Comparison of ENCODE assay signal across 23 cellular contexts in genomic region chr7:7817748-7818147, GRCh38.
DNase-seq lines count a peak whose midpoint lies in the region; ATAC-seq and TF ChIP-seq lines count a peak whose summit lies in the region.
"Had no signal": no experiment of that assay in that cellular context is flagged by ENCODE, and none has a peak within 500 bp of the region (broad histone marks: within the 10 kb centered on the region; RNA-seq: fewer than 3 reads in every experiment).

No MANE protein-coding gene starts in this region.

- H3K9me2 ChIP-seq in Loucy (replicated peaks; ENCODE audit: low read depth, low read length), result no peaks in the 10 kb centered on the region

- no peaks in the 10 kb centered on the region for H3K27me3 ChIP-seq in Loucy (ENCODE audit: insufficient read depth, low read length, poor library complexity, severe bottlenecking)
- H3K27me3 ChIP-seq: adrenal gland had no signal

- no peaks in the 10 kb centered on the region for H3K79me2 ChIP-seq in Loucy (ENCODE audit: insufficient read depth, low read length)

- no peak for DNase-seq in activated T-cell treated with anti-CD3 and anti-CD28 coated beads, Interleukin-2, amount 50 U/mL, for 72 hours
- DNase-seq in activated T-cell treated with anti-CD3 and anti-CD28 coated beads for 4 hours (no peak), DMS153 (lab: John Stamatoyannopoulos, UW) (no peak), CD1c-positive myeloid dendritic cell (ENCODE audit: extremely low spot score) (no peak), HK-2 (ENCODE audit: unreplicated experiment) (no peak)
- DNase-seq in central memory CD4-positive, alpha-beta T cell, result peak; percentile 27
- DNase-seq in stimulated activated naive B cell treated with anti-CD40 and anti-IgM and Interleukin-4, amounts not matched to agents 10 μg/mL and 1 μg/mL and 100 μg/mL, for 72 hours, result no peak
- DNase-seq: activated naive CD4-positive, alpha-beta T cell; adrenal gland; COR-L47; DMS79 treated with DMSO at 0.1 percent for 48 hours; endodermal cell; GF-D8; KG1; NCI-H1436; NCI-H446 treated with DMSO at 0.1 percent for 48 hours; NCI-H774; stimulated activated naive CD4-positive, alpha-beta T cell; T-helper 9 cell; WERI-Rb-1 had no signal

- H3F3A ChIP-seq in Loucy (ENCODE audit: low read depth), result no peaks in the 10 kb centered on the region

- no peak for TF ChIP-seq CTCF in Loucy (conservative IDR thresholded peaks at IDR 0.05; ENCODE audit: low read length)

- H3K4me1 ChIP-seq in Loucy (ENCODE audit: insufficient read depth, low read length, poor library complexity, severe bottlenecking), result peaks cover 73% of the 10 kb centered on the region

- peak in 1 of 2 donors; percentile 39 for ATAC-seq in activated T-cell treated with anti-CD3 and anti-CD28 coated beads, Interleukin-2, amount 50 U/mL, for 72 hours (replicated peaks in 1 of 2)
- no peak for ATAC-seq in stimulated activated naive B cell treated with anti-CD40 and anti-IgM and Interleukin-4, amounts not matched to agents 10 μg/mL and 1 μg/mL and 100 μg/mL, for 72 hours (replicated peaks)

- H3K9ac ChIP-seq in Loucy (ENCODE audit: low read depth, low read length, poor library complexity, severe bottlenecking), result peak overlapping the region; percentile 81

- H3K4me3 ChIP-seq in Loucy (ENCODE audit: low read length, poor library complexity, severe bottlenecking), result no peak overlapping the region
- H3K4me3 ChIP-seq: adrenal gland, skin epidermis had no signal

- peaks cover 33% of the 10 kb centered on the region for H3K4me1 Mint-ChIP-seq in activated T-cell treated with anti-CD3 and anti-CD28 coated beads, Interleukin-2, amount 50 U/mL, for 72 hours (ENCODE audit: low read depth)
- H3K4me1 Mint-ChIP-seq in stimulated activated naive B cell treated with anti-CD40 and anti-IgM and Interleukin-4, amounts not matched to agents 10 μg/mL and 1 μg/mL and 100 μg/mL, for 72 hours, result peaks cover 33 to 62% of the 10 kb centered on the region in 2 donors

- H3K4me3 Mint-ChIP-seq in activated T-cell treated with anti-CD3 and anti-CD28 coated beads, Interleukin-2, amount 50 U/mL, for 72 hours, result peak overlapping the region in 1 of 2 donors; percentile 15
- H3K4me3 Mint-ChIP-seq in stimulated activated naive B cell treated with anti-CD40 and anti-IgM and Interleukin-4, amounts not matched to agents 10 μg/mL and 1 μg/mL and 100 μg/mL, for 72 hours, result no peak overlapping the region
- H3K4me3 Mint-ChIP-seq: dendritic cell treated with granulocyte-macrophage colony-stimulating factor and Interleukin-4, amounts not matched to agents 40 ng/mL and 50 ng/mL, for 4 days; endodermal cell had no signal

- H3K4me2 ChIP-seq in Loucy (ENCODE audit: low read depth, low read length, poor library complexity, severe bottlenecking), result peak overlapping the region; percentile 92

- H3K36me3 Mint-ChIP-seq in activated T-cell treated with anti-CD3 and anti-CD28 coated beads, Interleukin-2, amount 50 U/mL, for 72 hours (ENCODE audit: insufficient read depth in 2 of 2), result peaks cover 0 to 4% of the 10 kb centered on the region in 2 donors
- H3K36me3 Mint-ChIP-seq in stimulated activated naive B cell treated with anti-CD40 and anti-IgM and Interleukin-4, amounts not matched to agents 10 μg/mL and 1 μg/mL and 100 μg/mL, for 72 hours, result peaks cover 11 to 15% of the 10 kb centered on the region in 2 donors

- no peaks in the 10 kb centered on the region for H4K20me1 ChIP-seq in Loucy (ENCODE audit: insufficient read depth, low read length, poor library complexity, severe bottlenecking)

- no peak overlapping the region for H2AFZ ChIP-seq in Loucy (ENCODE audit: low read length)

- H3K9me3 ChIP-seq in Loucy (ENCODE audit: insufficient read depth, low read depth, low read length), result no peaks in the 10 kb centered on the region
- H3K9me3 ChIP-seq: adrenal gland had no signal

- no peaks in the 10 kb centered on the region for H3K36me3 ChIP-seq in Loucy (ENCODE audit: insufficient read depth, low read length)
- H3K36me3 ChIP-seq: adrenal gland, WERI-Rb-1 had no signal

- H3K9me3 Mint-ChIP-seq in activated T-cell treated with anti-CD3 and anti-CD28 coated beads, Interleukin-2, amount 50 U/mL, for 72 hours, result peaks cover 1 to 3% of the 10 kb centered on the region in 2 donors
- H3K9me3 Mint-ChIP-seq in stimulated activated naive B cell treated with anti-CD40 and anti-IgM and Interleukin-4, amounts not matched to agents 10 μg/mL and 1 μg/mL and 100 μg/mL, for 72 hours, result peaks cover 6% of the 10 kb centered on the region in 2 donors
- H3K9me3 Mint-ChIP-seq: dendritic cell treated with granulocyte-macrophage colony-stimulating factor and Interleukin-4, amounts not matched to agents 40 ng/mL and 50 ng/mL, for 4 days; endodermal cell had no signal

- peak overlapping the region; percentile 5 for H3K27ac Mint-ChIP-seq in activated T-cell treated with anti-CD3 and anti-CD28 coated beads, Interleukin-2, amount 50 U/mL, for 72 hours
- H3K27ac Mint-ChIP-seq in stimulated activated naive B cell treated with anti-CD40 and anti-IgM and Interleukin-4, amounts not matched to agents 10 μg/mL and 1 μg/mL and 100 μg/mL, for 72 hours, result peak overlapping the region; percentile 63
- H3K27ac Mint-ChIP-seq: dendritic cell treated with granulocyte-macrophage colony-stimulating factor and Interleukin-4, amounts not matched to agents 40 ng/mL and 50 ng/mL, for 4 days; endodermal cell had no signal

- no peaks in the 10 kb centered on the region for H3K27me3 Mint-ChIP-seq in activated T-cell treated with anti-CD3 and anti-CD28 coated beads, Interleukin-2, amount 50 U/mL, for 72 hours (ENCODE audit: low read depth)
- H3K27me3 Mint-ChIP-seq in stimulated activated naive B cell treated with anti-CD40 and anti-IgM and Interleukin-4, amounts not matched to agents 10 μg/mL and 1 μg/mL and 100 μg/mL, for 72 hours, result no peaks in the 10 kb centered on the region
- H3K27me3 Mint-ChIP-seq: dendritic cell treated with granulocyte-macrophage colony-stimulating factor and Interleukin-4, amounts not matched to agents 40 ng/mL and 50 ng/mL, for 4 days had no signal
